In genomic region chr2:183488421-183488820, GRCh38 we compare ENCODE assay signal across 9 cellular contexts.
"Had no signal": no experiment of that assay in that cellular context is flagged by ENCODE, and none has a peak within 500 bp of the region (broad histone marks: within the 10 kb centered on the region; RNA-seq: fewer than 3 reads in every experiment).

No MANE protein-coding gene starts in this region.

- H3K9me3 ChIP-seq: HAP-1 had no signal

- H3K36me3 ChIP-seq: HAP-1 had no signal

- DNase-seq: GM23248, GOT3, H7, H9, HCEC 1CT, HFFc6 had no signal

- H3K9ac ChIP-seq: GM23248 had no signal

- H3K4me3 ChIP-seq: GM23248, GM23338, HAP-1 had no signal

- H2AFZ ChIP-seq: GM23248, GM23338 had no signal

- H3K27ac ChIP-seq: GM23248 had no signal

- H3K4me2 ChIP-seq: GM23338 had no signal

- ATAC-seq: GM23338, HCT116 had no signal

- H3K4me1 ChIP-seq: HAP-1 had no signal
